Comparison of ENCODE assay signal across 8 cellular contexts in genomic region chr20:13784893-13785715, GRCh38. TPM values are rescaled to one million over a fixed set of nuclear protein-coding genes. Genes with fewer than 3 reads are reported as not detected.
DNase-seq lines count a peak whose midpoint lies in the region; ATAC-seq and TF ChIP-seq lines count a peak whose summit lies in the region.

TSS of gene ESF1 (minus strand) at chr20:13784919. CDS start at chr20:13783140, 1,779 bp downstream.
TSS of gene NDUFAF5 (plus strand) at chr20:13785028. CDS start at chr20:13785069, 41 bp downstream.

- POLR2A ChIA-PET in activated CD4-positive, alpha-beta T cell treated with anti-CD3 and anti-CD28 coated beads for 36 hours (lab: Charles Lee), result no interaction called here

- peaks cover 41% of the 10 kb centered on the region for H3K36me3 Mint-ChIP-seq in activated CD4-positive, alpha-beta T cell treated with anti-CD3 and anti-CD28 coated beads for 36 hours (ENCODE audit: low read depth)

- H3K27ac Mint-ChIP-seq in activated CD4-positive, alpha-beta T cell treated with anti-CD3 and anti-CD28 coated beads for 36 hours, result peak within 1 kb of the TSS; percentile 89

- H3K4me3 Mint-ChIP-seq in activated CD4-positive, alpha-beta T cell treated with anti-CD3 and anti-CD28 coated beads for 36 hours, result peak within 1 kb of the TSS; percentile 82

- no peak for TF ChIP-seq CTCF in choroid plexus epithelial cell (conservative IDR thresholded peaks at IDR 0.05; ENCODE audit: low read depth, low read length)

- H3K9me3 Mint-ChIP-seq in activated CD4-positive, alpha-beta T cell treated with anti-CD3 and anti-CD28 coated beads for 36 hours (ENCODE audit: low read depth), result no peaks in the 10 kb centered on the region

- DNase-seq in Ammon's horn (ENCODE audit: low spot score), result peak; percentile 96
- peak; percentile 75 for DNase-seq in GM19238 (ENCODE audit: insufficient read length, low spot score)
- peak; percentile 99 to 100 for DNase-seq in NCI-H524 (lab: John Stamatoyannopoulos, UW)
- DNase-seq in activated CD4-positive, alpha-beta T cell treated with anti-CD3 and anti-CD28 coated beads for 36 hours, result peak; percentile 95
- peak; percentile 98 for DNase-seq in choroid plexus epithelial cell (ENCODE audit: low read depth)
- DNase-seq in kidney glomerular epithelial cell (lab: John Stamatoyannopoulos, UW), result peak; percentile 93
- DNase-seq in stimulated activated CD4-positive, alpha-beta T cell treated with anti-CD3 and anti-CD28 coated beads, Interleukin-1b, Interleukin-23, amount 100 ng/mL, for 1 hour (ENCODE audit: low read depth in 2 of 2), result peak; percentile 73 to 74

- CTCF ChIA-PET in activated CD4-positive, alpha-beta T cell treated with anti-CD3 and anti-CD28 coated beads for 36 hours (lab: Charles Lee), result interaction anchor here (0.5 to 2.8 kb wide), 8 partner anchors 8 to 366 kb away, joined by 3 to 19 read pairs (median 5); no protein-coding TSS in a partner anchor

- ATAC-seq in HG03442 (IDR thresholded peaks at IDR 0.05; ENCODE audit: unreplicated experiment), result peak; percentile 96
- ATAC-seq in activated CD4-positive, alpha-beta T cell treated with anti-CD3 and anti-CD28 coated beads for 36 hours, result peak; percentile 95

- no peaks in the 10 kb centered on the region for H3K27me3 Mint-ChIP-seq in activated CD4-positive, alpha-beta T cell treated with anti-CD3 and anti-CD28 coated beads for 36 hours

- intact Hi-C loops in activated CD4-positive, alpha-beta T cell treated with anti-CD3 and anti-CD28 coated beads for 36 hours (cut with DNase I, micrococcal nuclease), result loop anchor here (1.0 to 10.0 kb wide), 6 partner anchors 32 to 1890 kb away; partner anchors contain the start of genes TASP1 (in 2 of the 2) and ISM1 (in 1 of the 2)

- peaks cover 53% of the 10 kb centered on the region for H3K4me1 Mint-ChIP-seq in activated CD4-positive, alpha-beta T cell treated with anti-CD3 and anti-CD28 coated beads for 36 hours

- H3K4me3 ChIP-seq in choroid plexus epithelial cell (ENCODE audit: low read depth, low read length), result peak within 1 kb of the TSS; percentile 90

RNA-seq across cellular contexts. Expression of gene ESF1, which starts in this region (rescaled TPM):
- total RNA-seq in activated CD4-positive, alpha-beta T cell treated with anti-CD3 and anti-CD28 coated beads for 36 hours, result 10 to 100 TPM; 22.0 to 23.1 TPM

RNA-seq across cellular contexts. Expression of gene NDUFAF5, which starts in this region (rescaled TPM):
- total RNA-seq in activated CD4-positive, alpha-beta T cell treated with anti-CD3 and anti-CD28 coated beads for 36 hours, result 10 to 100 TPM; 22.0 to 24.3 TPM

Comparison
In these comparisons a context has a peak if more than half of its experiments do, and no peak if none do; other contexts are left out.
1. Peak in every context shown above with its lines: DNase-seq, ATAC-seq and H3K4me3 ChIP-seq.